Comparison of ENCODE assay signal across 18 cellular contexts in genomic region chr16:8872071-8872470, GRCh38. TPM values are rescaled to one million over a fixed set of nuclear protein-coding genes. Genes with fewer than 3 reads are reported as not detected.
A peak's percentile ranks its signal among the peaks of the same experiment; 100 is the strongest.
DNase-seq lines count a peak whose midpoint lies in the region; ATAC-seq and TF ChIP-seq lines count a peak whose summit lies in the region.
"Had no signal": no experiment of that assay in that cellular context is flagged by ENCODE, and none has a peak within 500 bp of the region (broad histone marks: within the 10 kb centered on the region; RNA-seq: fewer than 3 reads in every experiment).

No MANE protein-coding gene starts in this region.

- BruUV-seq in OCI-LY7 (replicated peaks; lab: Mats Ljungman, UMichigan), result no TSS peak

- H3K4me2 ChIP-seq in BLaER1 (peak overlapping the region; percentile 99), OCI-LY7 (ENCODE audit: low read length) (peak overlapping the region; percentile 54)

- ATAC-seq in right lobe of liver, result peak; percentile 8 to 39 (median 18)

- TF ChIP-seq CTCF in OCI-LY7 (conservative IDR thresholded peaks at IDR 0.05; ENCODE audit: low read length), result no peak
- no peak for TF ChIP-seq CTCF in right lobe of liver (IDR thresholded peaks at IDR 0.05)

- H3K4me1 ChIP-seq in BLaER1 (peaks cover 59% of the 10 kb centered on the region), OCI-LY7 (ENCODE audit: insufficient read depth, low read length, poor library complexity, severe bottlenecking) (peaks cover 36% of the 10 kb centered on the region), right lobe of liver (peaks cover 0 to 20% (median 6%) of the 10 kb centered on the region in 4 donors)

- H3K9me3 ChIP-seq in BLaER1, result no peaks in the 10 kb centered on the region
- no peaks in the 10 kb centered on the region for H3K9me3 ChIP-seq in OCI-LY7 (ENCODE audit: low read length)
- no peaks in the 10 kb centered on the region for H3K9me3 ChIP-seq in right lobe of liver

- CTCF ChIA-PET in OCI-LY7 (lab: Charles Lee; ENCODE audit: unreplicated experiment), result no interaction called here

- peak overlapping the region; percentile 81; the same call in 1 of the 2 replicates for H2AFZ ChIP-seq in OCI-LY7 (ENCODE audit: low read length)

- H3K4me3 ChIP-seq in BLaER1 (no peak overlapping the region), OCI-LY7 (ENCODE audit: low read depth, low read length, poor library complexity, severe bottlenecking) (no peak overlapping the region), right lobe of liver (no peak overlapping the region)

- no peak for DNase-seq in OCI-LY7 (ENCODE audit: low spot score)
- DNase-seq in epithelial cell of prostate (ENCODE audit: low read depth, low spot score), result no peak
- DNase-seq in right lobe of liver, result no peak
- no peak for DNase-seq in activated CD4-positive, CD25-positive, alpha-beta regulatory T cell (lab: John Stamatoyannopoulos, UW)
- DNase-seq in globus pallidus (ENCODE audit: low spot score), result no peak
- DNase-seq in HuH-7.5 (ENCODE audit: low spot score), result no peak
- no peak for DNase-seq in KG1 (lab: John Stamatoyannopoulos, UW)
- DNase-seq: 8988T; ACHN; CD4-positive, alpha-beta memory T cell; DMS153; DMS79 treated with DMSO at 0.1 percent for 48 hours; GDM1; HCEC 1CT; IMR-90 had no signal

- peak overlapping the region; percentile 49 for H3K27ac ChIP-seq in BLaER1
- H3K27ac ChIP-seq in OCI-LY7 (ENCODE audit: low read depth, low read length, poor library complexity, severe bottlenecking), result peak overlapping the region; percentile 71
- peak overlapping the region; percentile 94 for H3K27ac ChIP-seq in epithelial cell of prostate
- peak overlapping the region in 2 of 3 donors; percentile 54 for H3K27ac ChIP-seq in right lobe of liver
- H3K27ac ChIP-seq: C4-2B had no signal

- H3K79me2 ChIP-seq in OCI-LY7 (ENCODE audit: insufficient read depth, low read depth, low read length), result peaks cover 12% of the 10 kb centered on the region

- no peak for TF ChIP-seq POLR2A in right lobe of liver (IDR thresholded peaks at IDR 0.05)

- no peaks in the 10 kb centered on the region for H3K9me2 ChIP-seq in OCI-LY7 (ENCODE audit: insufficient read depth, low read length)

- intact Hi-C loops in OCI-LY7 (cut with micrococcal nuclease; ENCODE audit: unreplicated experiment) (no loop called here), right lobe of liver (cut with DNase I) (no loop called here)

- H4K20me1 ChIP-seq in BLaER1 (peaks cover 3% of the 10 kb centered on the region), OCI-LY7 (ENCODE audit: insufficient read depth, low read length) (peaks cover 4% of the 10 kb centered on the region; the same call in 1 of the 2 replicates)

- H3K27me3 ChIP-seq in BLaER1 (no peaks in the 10 kb centered on the region), right lobe of liver (no peaks in the 10 kb centered on the region)

- H3K9ac ChIP-seq in BLaER1, result peak overlapping the region; percentile 25; the same call in 1 of the 2 replicates

- 53% methylated on average over 4 of the region's 5 CpGs for WGBS in right lobe of liver (ENCODE audit: insufficient coverage, low coverage, low lambda C conversion rate, missing lambda C conversion rate)

- H3K36me3 ChIP-seq in BLaER1 (no peaks in the 10 kb centered on the region), OCI-LY7 (ENCODE audit: insufficient read depth, low read length) (peaks cover 6% of the 10 kb centered on the region; the same call in 1 of the 2 replicates), right lobe of liver (no peaks in the 10 kb centered on the region)

- POLR2A ChIA-PET in OCI-LY7 (lab: Charles Lee), result interaction anchor here (0.5 to 1.2 kb wide), 2 partner anchors 11 to 297 kb away, joined by 3 read pairs; no protein-coding TSS in a partner anchor

RNA-seq across cellular contexts. Expression of gene CARHSP1, which starts 3.3 kb away (rescaled TPM):
- 236 and 241 TPM in 2 replicates for total RNA-seq in OCI-LY7 (2014; rRNA removed; shearing (Covaris generic))
- total RNA-seq in OCI-LY7 (2022), result 156 and 173 TPM in 2 replicates
- 100 to 1,000 TPM in 1 of 6 experiments, 10 to 100 TPM in 5; 61.5 to 132 (median 73.1) TPM for total RNA-seq in right lobe of liver

RNA-seq across cellular contexts. Expression of gene LITAFD, which starts 10.1 kb away (rescaled TPM):
- not detected in 2 replicates for total RNA-seq in OCI-LY7 (2014; rRNA removed; shearing (Covaris generic))
- total RNA-seq in OCI-LY7 (2022), result not detected in 2 replicates
- total RNA-seq in right lobe of liver, result not detected
- total RNA-seq: CD4-positive, alpha-beta memory T cell; H4; IMR-90 had no signal
